Comparison of ENCODE assay signal across 26 cellular contexts in the genomic region with DNA sequence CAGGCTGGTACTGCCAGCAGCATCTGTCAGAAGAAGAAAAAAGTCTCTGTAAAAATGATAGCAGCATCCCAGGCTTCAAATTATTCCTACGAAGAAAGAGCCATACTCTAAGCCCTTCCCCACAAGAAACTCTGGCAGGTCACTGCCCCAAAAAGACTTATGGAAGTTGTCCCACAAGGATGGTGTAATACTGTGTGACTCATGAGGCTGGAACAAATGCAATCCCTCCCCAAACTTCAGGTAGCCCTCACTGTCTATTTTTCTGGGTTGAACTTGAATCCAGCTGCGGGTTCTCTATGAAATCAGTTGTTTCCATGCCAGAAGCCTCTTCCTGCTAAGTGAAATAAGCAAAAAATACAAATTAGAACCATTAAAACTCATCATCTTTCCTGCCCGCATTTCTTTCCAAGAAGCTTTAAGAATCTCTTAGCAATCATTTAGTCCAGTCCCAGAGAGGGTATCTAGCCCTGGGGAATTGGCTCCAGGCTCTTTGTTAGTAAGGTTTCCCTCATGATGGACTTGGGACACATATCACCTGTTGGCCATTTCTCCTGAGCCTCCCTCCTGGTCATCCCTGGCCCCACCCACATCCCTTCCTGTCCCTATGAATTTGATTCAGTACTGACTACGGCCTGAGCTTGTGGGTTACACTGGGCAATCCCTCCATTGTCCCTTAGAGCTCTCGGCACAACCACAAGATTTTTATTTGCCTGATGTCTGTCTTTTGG. TPM values are rescaled to one million over a fixed set of nuclear protein-coding genes. Genes with fewer than 3 reads are reported as not detected.
DNase-seq lines count a peak whose midpoint lies in the region; ATAC-seq and TF ChIP-seq lines count a peak whose summit lies in the region.
"Had no signal": no experiment of that assay in that cellular context is flagged by ENCODE, and none has a peak within 500 bp of the region (broad histone marks: within the 10 kb centered on the region; RNA-seq: fewer than 3 reads in every experiment).

No MANE protein-coding gene starts in this region.

- H3K4me3 ChIP-seq in AG10803 (ENCODE audit: low read length) (no peak overlapping the region), PC-3 (ENCODE audit: low read length) (no peak overlapping the region), trophoblast cell (ENCODE audit: low read depth, low read length) (no peak overlapping the region)

- intact Hi-C loops in PC-3 (cut with micrococcal nuclease), result no loop called here

- H3K4ac ChIP-seq in trophoblast cell (ENCODE audit: low read depth, low read length), result no peak overlapping the region

- H2BK5ac ChIP-seq in trophoblast cell (ENCODE audit: low read depth, low read length, poor library complexity), result no peak overlapping the region

- DNase-seq in AG10803 (ENCODE audit: low read depth), result peak; percentile 37
- DNase-seq in PC-3, result peak; percentile 47
- no peak for DNase-seq in endothelial cell (ENCODE audit: low spot score)
- DNase-seq in trophoblast cell, result peak; percentile 86 to 90
- no peak for DNase-seq in SK-N-DZ (ENCODE audit: low spot score)
- no peak for DNase-seq in dedifferentiated amniotic fluid mesenchymal stem cell (ENCODE audit: extremely low spot score)
- DNase-seq in GM10248 (ENCODE audit: extremely low spot score), result no peak
- no peak for DNase-seq in activated CD8-positive, alpha-beta memory T cell treated with anti-CD3 and anti-CD28 coated beads, Interleukin-2, amount 50 U/mL, for 4 hours
- DNase-seq: activated CD8-positive, alpha-beta T cell treated with anti-CD3 and anti-CD28 coated beads, Interleukin-2, amount 10 ng/mL, durations not matched to agents 7 days and 5 days; activated gamma-delta T cell treated with Interleukin-2 at 50 U/mL for 16 hours; activated naive CD8-positive, alpha-beta T cell treated with anti-CD3 and anti-CD28 coated beads, Interleukin-2, amount 50 U/mL, for 24 hours; brain microvascular endothelial cell; DMS153; effector CD4-positive, alpha-beta T cell; erythroblast; H7; Kasumi-1; NCI-H1417; NCI-H2081 treated with DMSO at 0.1 percent for 48 hours; NCI-H345; NCI-H82; stimulated activated naive CD8-positive, alpha-beta T cell treated with anti-CD3 and anti-CD28 coated beads, Interleukin-15, Interleukin-2, amounts not matched to agents 100 U/mL and 50 U/mL, for 24 hours; T-helper 2 cell had no signal

- TF ChIP-seq CTCF in AG10803 (conservative IDR thresholded peaks at IDR 0.05; ENCODE audit: low read length) (no peak), PC-3 (conservative IDR thresholded peaks at IDR 0.05; ENCODE audit: low read depth, low read length) (no peak), endothelial cell (IDR thresholded peaks at IDR 0.05; ENCODE audit: unreplicated experiment) (no peak), GM10248 (IDR thresholded peaks at IDR 0.05; ENCODE audit: control extremely low read depth, extremely low read depth, low read depth, missing control alignments) (no peak)

- WGBS in trophoblast cell (ENCODE audit: extremely low coverage, insufficient coverage, insufficient read length), result no CpG with 5 or more reads among the region's 5 CpGs

- H2BK12ac ChIP-seq in trophoblast cell (ENCODE audit: low read length), result no peak overlapping the region

- no peaks in the 10 kb centered on the region for H3K36me3 ChIP-seq in PC-3 (ENCODE audit: low read depth, low read length)
- H3K36me3 ChIP-seq in trophoblast cell (ENCODE audit: control insufficient read depth in 1 of 2, insufficient read depth in 2 of 2, low read length in 2 of 2), result no peaks in the 10 kb centered on the region
- H3K36me3 ChIP-seq: brain microvascular endothelial cell, neutrophil had no signal

- H3K27me3 ChIP-seq in PC-3 (ENCODE audit: low read length), result no peaks in the 10 kb centered on the region
- H3K27me3 ChIP-seq in trophoblast cell (ENCODE audit: insufficient read depth, low read length), result no peaks in the 10 kb centered on the region
- H3K27me3 ChIP-seq: brain microvascular endothelial cell, neutrophil had no signal

- H3K23ac ChIP-seq in trophoblast cell (ENCODE audit: low read length), result no peak overlapping the region

- POLR2A ChIA-PET in PC-3 (lab: Charles Lee; ENCODE audit: unreplicated experiment) (no interaction called here), GM10248 (lab: Yijun Ruan, JAX) (no interaction called here)

- H3K9ac ChIP-seq in PC-3 (ENCODE audit: low read length) (no peak overlapping the region), trophoblast cell (ENCODE audit: low read length) (no peak overlapping the region)

- H3K9me3 ChIP-seq in PC-3 (ENCODE audit: low read length), result no peaks in the 10 kb centered on the region
- H3K9me3 ChIP-seq in trophoblast cell (ENCODE audit: insufficient read depth, low read depth, low read length), result peaks cover 4% of the 10 kb centered on the region
- H3K9me3 ChIP-seq: neutrophil had no signal

- no peak overlapping the region for H4K91ac ChIP-seq in trophoblast cell (ENCODE audit: low read depth, low read length)

- H3K36me3 Mint-ChIP-seq in endothelial cell (ENCODE audit: low read depth, unreplicated experiment), result peaks cover 48% of the 10 kb centered on the region

- peaks cover 7% of the 10 kb centered on the region for H3K4me1 Mint-ChIP-seq in endothelial cell (ENCODE audit: unreplicated experiment)

- no peaks in the 10 kb centered on the region for H3K9me2 ChIP-seq in PC-3 (replicated peaks; ENCODE audit: low read length)

- no peak overlapping the region for H2BK120ac ChIP-seq in trophoblast cell (ENCODE audit: insufficient read depth, low read length, poor library complexity)

- H3K79me1 ChIP-seq in trophoblast cell (ENCODE audit: low read length), result no peaks in the 10 kb centered on the region

- no TSS peak for BruUV-seq in PC-3 (replicated peaks; lab: Mats Ljungman, UMichigan)

- H4K8ac ChIP-seq in trophoblast cell (ENCODE audit: low read depth, low read length), result no peak overlapping the region

- no peak for ATAC-seq in PC-3
- ATAC-seq: activated CD8-positive, alpha-beta T cell treated with anti-CD3 and anti-CD28 coated beads, Interleukin-2, amount 10 ng/mL, durations not matched to agents 7 days and 5 days; activated naive CD8-positive, alpha-beta T cell treated with anti-CD3 and anti-CD28 coated beads, Interleukin-2, amount 50 U/mL, for 24 hours; HepG2; left lobe of liver; stimulated activated naive CD8-positive, alpha-beta T cell treated with anti-CD3 and anti-CD28 coated beads, Interleukin-15, Interleukin-2, amounts not matched to agents 100 U/mL and 50 U/mL, for 24 hours had no signal

- H2AFZ ChIP-seq in PC-3 (ENCODE audit: low read length), result no peak overlapping the region
- no peak overlapping the region for H2AFZ ChIP-seq in trophoblast cell (ENCODE audit: insufficient read depth, low read length, poor library complexity)

- CTCF ChIA-PET in PC-3 (lab: Charles Lee) (no interaction called here), GM10248 (lab: Yijun Ruan, JAX) (interaction anchor here (0.7 to 2.3 kb wide), 5 partner anchors 11 to 111 kb away, joined by 3 to 8 read pairs (median 3); no protein-coding TSS in a partner anchor)

- H3K9me3 Mint-ChIP-seq in endothelial cell (ENCODE audit: unreplicated experiment), result no peaks in the 10 kb centered on the region
- H3K9me3 Mint-ChIP-seq: activated naive CD8-positive, alpha-beta T cell treated with anti-CD3 and anti-CD28 coated beads, Interleukin-2, amount 50 U/mL, for 24 hours had no signal

- H3K4me3 Mint-ChIP-seq in endothelial cell (ENCODE audit: unreplicated experiment), result peak overlapping the region; percentile 24
- H3K4me3 Mint-ChIP-seq: activated CD8-positive, alpha-beta T cell treated with anti-CD3 and anti-CD28 coated beads, Interleukin-2, amount 10 ng/mL, durations not matched to agents 7 days and 5 days; activated naive CD8-positive, alpha-beta T cell treated with anti-CD3 and anti-CD28 coated beads, Interleukin-2, amount 50 U/mL, for 24 hours had no signal

- no peak overlapping the region for H3K14ac ChIP-seq in trophoblast cell (ENCODE audit: low read length)

- no peak overlapping the region for H4K12ac ChIP-seq in trophoblast cell (ENCODE audit: low read depth, low read length)

- H3K27ac ChIP-seq in PC-3 (ENCODE audit: low read length) (no peak overlapping the region), trophoblast cell (ENCODE audit: low read depth, low read length) (no peak overlapping the region)
- H3K27ac ChIP-seq: brain microvascular endothelial cell, neutrophil had no signal

- no peak overlapping the region for H3K27ac Mint-ChIP-seq in endothelial cell (ENCODE audit: unreplicated experiment)
- H3K27ac Mint-ChIP-seq: activated CD8-positive, alpha-beta T cell treated with anti-CD3 and anti-CD28 coated beads, Interleukin-2, amount 10 ng/mL, durations not matched to agents 7 days and 5 days; activated naive CD8-positive, alpha-beta T cell treated with anti-CD3 and anti-CD28 coated beads, Interleukin-2, amount 50 U/mL, for 24 hours had no signal

- H3K79me2 ChIP-seq in PC-3 (ENCODE audit: low read length), result no peaks in the 10 kb centered on the region
- no peaks in the 10 kb centered on the region for H3K79me2 ChIP-seq in trophoblast cell (ENCODE audit: control insufficient read depth, insufficient read depth, low read length, poor library complexity)

- no peak overlapping the region for H2AK5ac ChIP-seq in trophoblast cell (ENCODE audit: low read length)

- no peaks in the 10 kb centered on the region for H4K20me1 ChIP-seq in PC-3 (ENCODE audit: low read length)

- no peaks in the 10 kb centered on the region for H3F3A ChIP-seq in PC-3 (ENCODE audit: low read length, unreplicated experiment)

- H3K18ac ChIP-seq in trophoblast cell (ENCODE audit: low read length), result no peak overlapping the region

- no peak overlapping the region for H3K4me2 ChIP-seq in PC-3 (ENCODE audit: low read length)
- no peak overlapping the region for H3K4me2 ChIP-seq in trophoblast cell (ENCODE audit: low read length)

- H3K4me1 ChIP-seq in PC-3 (ENCODE audit: insufficient read depth, low read length), result 0 out of 2 replicates have a peak, but pooled peaks cover 6% of the 10 kb centered on the region
- H3K4me1 ChIP-seq in trophoblast cell (ENCODE audit: control insufficient read depth in 1 of 2, insufficient read depth in 2 of 2, low read length in 2 of 2), result no peaks in the 10 kb centered on the region

- peaks cover 4% of the 10 kb centered on the region for H3K27me3 Mint-ChIP-seq in endothelial cell (ENCODE audit: unreplicated experiment)

RNA-seq across cellular contexts. Expression of a gene that starts 51.7 kb away (rescaled TPM):
- total RNA-seq in PC-3 (2014; rRNA removed) (9.6 and 14.2 TPM in 2 replicates), endothelial cell (ENCODE audit: unreplicated experiment) (163 TPM)
- 4.7 and 5.0 TPM in 2 replicates for polyA plus RNA-seq in trophoblast cell (2013)
- 10.8 and 17.9 TPM in 2 replicates for polyA plus RNA-seq in SK-N-DZ (2014; cell fraction: cytosol; rRNA removed)
- polyA plus RNA-seq in SK-N-DZ (2014; cell fraction: nucleus; rRNA removed), result 3.7 and 5.4 TPM in 2 replicates

Comparison
In these comparisons a context has a peak if more than half of its experiments do, and no peak if none do; other contexts are left out.
1. DNase-seq: peak in AG10803 (single experiment), PC-3 (single experiment) and trophoblast cell (2 of 2); none in endothelial cell (single experiment), SK-N-DZ (single experiment), dedifferentiated amniotic fluid mesenchymal stem cell (single experiment), GM10248 (single experiment) and activated CD8-positive, alpha-beta memory T cell treated with anti-CD3 and anti-CD28 coated beads, Interleukin-2, amount 50 U/mL, for 4 hours (single experiment).
2. RNA of a gene that starts 51.7 kb away (total RNA-seq): 163 TPM in endothelial cell (single experiment); 9.6 to 14.2 TPM in PC-3; every median in the first group is over 10 times any median in the second.